Comparison of ENCODE assay signal across 9 cellular contexts in genomic region chr3:128054363-128054762, GRCh38. TPM values are rescaled to one million over a fixed set of nuclear protein-coding genes. Genes with fewer than 3 reads are reported as not detected.
DNase-seq lines count a peak whose midpoint lies in the region; ATAC-seq and TF ChIP-seq lines count a peak whose summit lies in the region.
"Had no signal": no experiment of that assay in that cellular context is flagged by ENCODE, and none has a peak within 500 bp of the region (broad histone marks: within the 10 kb centered on the region; RNA-seq: fewer than 3 reads in every experiment).

No MANE protein-coding gene starts in this region.

- peaks cover 67% of the 10 kb centered on the region for H4K20me1 ChIP-seq in smooth muscle cell (ENCODE audit: low read depth)

- no peaks in the 10 kb centered on the region for H3K9me3 Mint-ChIP-seq in activated CD4-positive, alpha-beta T cell treated with anti-CD3 and anti-CD28 coated beads for 36 hours (ENCODE audit: low read depth)
- H3K9me3 Mint-ChIP-seq in activated B cell treated with CpG ODN at 0.5 μM for 24 hours: no peaks in the 10 kb centered on the region

- H3K4me1 Mint-ChIP-seq in activated CD4-positive, alpha-beta T cell treated with anti-CD3 and anti-CD28 coated beads for 36 hours: peaks cover 34% of the 10 kb centered on the region
- peaks cover 41% of the 10 kb centered on the region for H3K4me1 Mint-ChIP-seq in activated B cell treated with CpG ODN at 0.5 μM for 24 hours

- H3F3A ChIP-seq in smooth muscle cell (ENCODE audit: low read depth): peaks cover 12% of the 10 kb centered on the region

- no peak overlapping the region for H2AFZ ChIP-seq in smooth muscle cell (ENCODE audit: low read depth)

- H3K4me1 ChIP-seq in foreskin keratinocyte: peaks cover 16% of the 10 kb centered on the region
- H3K4me1 ChIP-seq in smooth muscle cell (ENCODE audit: low read depth): peaks cover 18% of the 10 kb centered on the region

- H3K4me3 Mint-ChIP-seq in activated CD4-positive, alpha-beta T cell treated with anti-CD3 and anti-CD28 coated beads for 36 hours: peak overlapping the region; percentile 90
- peak overlapping the region; percentile 96 for H3K4me3 Mint-ChIP-seq in activated B cell treated with CpG ODN at 0.5 μM for 24 hours

- H3K27ac ChIP-seq in foreskin keratinocyte: no peak overlapping the region
- H3K27ac ChIP-seq in smooth muscle cell (ENCODE audit: low read depth): peak overlapping the region; percentile 97

- H3K4me2 ChIP-seq in smooth muscle cell: peak overlapping the region; percentile 94

- peak overlapping the region; percentile 68 for H3K27ac Mint-ChIP-seq in activated CD4-positive, alpha-beta T cell treated with anti-CD3 and anti-CD28 coated beads for 36 hours
- H3K27ac Mint-ChIP-seq in activated B cell treated with CpG ODN at 0.5 μM for 24 hours: no peak overlapping the region

- peaks cover 50% of the 10 kb centered on the region for H3K36me3 Mint-ChIP-seq in activated CD4-positive, alpha-beta T cell treated with anti-CD3 and anti-CD28 coated beads for 36 hours (ENCODE audit: low read depth)
- H3K36me3 Mint-ChIP-seq in activated B cell treated with CpG ODN at 0.5 μM for 24 hours (ENCODE audit: low read depth): peaks cover 58% of the 10 kb centered on the region

- DNase-seq in activated CD4-positive, alpha-beta T cell treated with anti-CD3 and anti-CD28 coated beads for 36 hours: no peak
- no peak for DNase-seq in activated CD4-positive, alpha-beta T cell treated with anti-CD3 and anti-CD28 coated beads, Interleukin-2, amount 50 U/mL, for 48 hours
- no peak for DNase-seq in activated B cell treated with CpG ODN at 0.5 μM for 24 hours
- DNase-seq in foreskin keratinocyte: peak in 1 of 2 donors; percentile 41
- DNase-seq in smooth muscle cell (lab: John Stamatoyannopoulos, UW; ENCODE audit: unreplicated experiment): no peak
- DNase-seq in 8988T: no peak
- no peak for DNase-seq in NCI-H524 (lab: John Stamatoyannopoulos, UW)
- DNase-seq: AML-193 had no signal

- intact Hi-C loops in activated CD4-positive, alpha-beta T cell treated with anti-CD3 and anti-CD28 coated beads for 36 hours (cut with DNase I, micrococcal nuclease): loop anchor here (5.0 to 10.0 kb wide), 6 partner anchors 98 to 1383 kb away; partner anchors contain the start of genes ABTB1 (in 1 of the 2), CNBP (in 1 of the 2), EEFSEC (in 1 of the 2) and MBD4 (in 1 of the 2)
- intact Hi-C loops in activated B cell treated with CpG ODN at 0.5 μM for 24 hours (cut with micrococcal nuclease): loop anchor here (2.0 to 10.0 kb wide), 10 partner anchors 14 to 1580 kb away; partner anchors contain the start of genes CHCHD6, HMCES, IFT122 and RAB7A

- no peaks in the 10 kb centered on the region for H3K27me3 Mint-ChIP-seq in activated CD4-positive, alpha-beta T cell treated with anti-CD3 and anti-CD28 coated beads for 36 hours
- H3K27me3 Mint-ChIP-seq in activated B cell treated with CpG ODN at 0.5 μM for 24 hours: no peaks in the 10 kb centered on the region

- POLR2A ChIA-PET in activated CD4-positive, alpha-beta T cell treated with anti-CD3 and anti-CD28 coated beads for 36 hours (lab: Charles Lee): no interaction called here
- POLR2A ChIA-PET in activated B cell treated with CpG ODN at 0.5 μM for 24 hours (lab: Charles Lee): interaction anchor here (1.3 kb wide), 1 partner anchor 457 kb away, joined by 3 read pairs; no protein-coding TSS in a partner anchor

- peak overlapping the region; percentile 97 for H3K9ac ChIP-seq in smooth muscle cell (ENCODE audit: low read depth)

- CTCF ChIA-PET in activated CD4-positive, alpha-beta T cell treated with anti-CD3 and anti-CD28 coated beads for 36 hours (lab: Charles Lee): interaction anchor here (0.6 to 1.8 kb wide), 4 partner anchors 14 to 464 kb away, joined by 3 to 9 read pairs (median 6); no protein-coding TSS in a partner anchor
- CTCF ChIA-PET in activated B cell treated with CpG ODN at 0.5 μM for 24 hours (lab: Charles Lee): no interaction called here

- peaks cover 15% of the 10 kb centered on the region for H3K36me3 ChIP-seq in smooth muscle cell (ENCODE audit: low read depth)

- TF ChIP-seq CTCF in activated B cell treated with CpG ODN at 0.5 μM for 24 hours (IDR thresholded peaks at IDR 0.05) (no peak), foreskin keratinocyte (conservative IDR thresholded peaks at IDR 0.05) (no peak), smooth muscle cell (IDR thresholded peaks at IDR 0.05; ENCODE audit: borderline replicate concordance, insufficient read depth, poor library complexity, severe bottlenecking) (no peak)

- peaks cover 59% of the 10 kb centered on the region for H3K79me2 ChIP-seq in smooth muscle cell (ENCODE audit: low read depth)

- WGBS in smooth muscle cell (ENCODE audit: low lambda C conversion rate): 40% methylated on average over 3 of the region's 3 CpGs

- no peak for ATAC-seq in activated CD4-positive, alpha-beta T cell treated with anti-CD3 and anti-CD28 coated beads for 36 hours
- ATAC-seq in activated B cell treated with CpG ODN at 0.5 μM for 24 hours (ENCODE audit: low read depth): no peak
- ATAC-seq in foreskin keratinocyte: peak; percentile 23
- ATAC-seq in GM18868 (IDR thresholded peaks at IDR 0.05; ENCODE audit: unreplicated experiment): no peak

- no peaks in the 10 kb centered on the region for H3K9me3 ChIP-seq in smooth muscle cell (replicated peaks; ENCODE audit: low read depth)

- peak overlapping the region; percentile 92 for H3K4me3 ChIP-seq in smooth muscle cell

- H3K27me3 ChIP-seq in foreskin keratinocyte (no peaks in the 10 kb centered on the region), smooth muscle cell (ENCODE audit: low read depth) (no peaks in the 10 kb centered on the region)

RNA-seq across cellular contexts. Expression of gene SEC61A1, which starts 2.1 kb away (rescaled TPM):
- 100 to 1,000 TPM; 113 to 123 TPM for total RNA-seq in activated CD4-positive, alpha-beta T cell treated with anti-CD3 and anti-CD28 coated beads for 36 hours
- 83.2 and 84.0 TPM in 2 replicates for total RNA-seq in activated B cell treated with CpG ODN at 0.5 μM for 24 hours
- 219 and 254 TPM in 2 replicates for total RNA-seq in foreskin keratinocyte
- polyA plus RNA-seq in foreskin keratinocyte: 185 and 203 TPM in 2 replicates
- 324 and 385 TPM in 2 replicates for total RNA-seq in smooth muscle cell
- 310 and 392 TPM in 2 replicates for polyA plus RNA-seq in smooth muscle cell
